In genomic region chr1:196639291-196639690, GRCh38 we compare ENCODE assay signal across 8 cellular contexts. TPM values are rescaled to one million over a fixed set of nuclear protein-coding genes. Genes with fewer than 3 reads are reported as not detected.
"Had no signal": no experiment of that assay in that cellular context is flagged by ENCODE, and none has a peak within 500 bp of the region (broad histone marks: within the 10 kb centered on the region; RNA-seq: fewer than 3 reads in every experiment).

No MANE protein-coding gene starts in this region.

RNA-seq across cellular contexts. Expression of gene CFH, which starts 12.6 kb away (rescaled TPM):
- total RNA-seq: activated naive CD4-positive, alpha-beta T cell treated with anti-CD3 and anti-CD28 coated beads for 36 hours had no signal

RNA-seq across cellular contexts. Expression of gene KCNT2, which starts 31.1 kb away (rescaled TPM):
- total RNA-seq: activated naive CD4-positive, alpha-beta T cell treated with anti-CD3 and anti-CD28 coated beads for 36 hours; activated naive CD4-positive, alpha-beta T cell treated with anti-CD3 and anti-CD28 coated beads, Interleukin-2, amount 50 U/mL, for 72 hours; activated naive CD8-positive, alpha-beta T cell treated with anti-CD3 and anti-CD28 coated beads for 36 hours; activated naive CD8-positive, alpha-beta T cell treated with anti-CD3 and anti-CD28 coated beads, Interleukin-2, amount 10 ng/mL, durations not matched to agents 7 days and 5 days; activated T-cell treated with anti-CD3 and anti-CD28 coated beads, Interleukin-2, amount 50 U/mL, for 4 hours; activated T-cell treated with anti-CD3 and anti-CD28 coated beads, Interleukin-2, amount 50 U/mL, for 72 hours; activated T-helper 1 cell treated with anti-CD3 and anti-CD28 coated beads, Interleukin-12 subunit alpha, Interleukin-12 subunit beta, Interleukin-2, Interleukin-4 antibody, amounts not matched to agents 30 ng/mL and 10 ng/mL and 1 ng/mL, durations not matched to agents 14 hours and 24 hours and 36 hours; activated T-helper 2 cell treated with anti-CD3 and anti-CD28 coated beads, Interferon-gamma antibody, Interleukin-2, Interleukin-4, amounts not matched to agents 10 μg/mL and 5 μg/mL and 100 μg/mL, durations not matched to agents 14 hours and 24 hours and 36 hours had no signal
